ENCODE assay signal across 27 cellular contexts in genomic region chr13:40546047-40546446, GRCh38.
DNase-seq lines count a peak whose midpoint lies in the region; ATAC-seq, FAIRE-seq and TF ChIP-seq lines count a peak whose summit lies in the region.
"Had no signal": no experiment of that assay in that cellular context is flagged by ENCODE, and none has a peak within 500 bp of the region (broad histone marks: within the 10 kb centered on the region; RNA-seq: fewer than 3 reads in every experiment).

No MANE protein-coding gene starts in this region.

- intact Hi-C loops in HepG2 (cut with micrococcal nuclease; ENCODE audit: unreplicated experiment) (no loop called here), sciatic nerve (cut with DNase I) (no loop called here), left ventricle myocardium inferior (cut with micrococcal nuclease) (no loop called here)

- no peaks in the 10 kb centered on the region for H3K36me3 ChIP-seq in HepG2 (replicated peaks in 1 of 2; ENCODE audit: control insufficient read depth in 1 of 2, insufficient read depth in 2 of 2, low read length in 2 of 2)
- H3K36me3 ChIP-seq in left ventricle myocardium inferior, result no peaks in the 10 kb centered on the region
- H3K36me3 ChIP-seq: BE2C, HAP-1 had no signal

- no peak for TF ChIP-seq RAD21 in HepG2 (CRISPR knock-in tag; IDR thresholded peaks at IDR 0.05)

- peaks cover 14% of the 10 kb centered on the region for H3K4me1 Mint-ChIP-seq in T-helper 17 cell
- H3K4me1 Mint-ChIP-seq: CD14-positive monocyte had no signal

- no peak overlapping the region for H3K4me2 ChIP-seq in HepG2 (ENCODE audit: low read depth, low read length)

- H3K27ac Mint-ChIP-seq in T-helper 17 cell, result peak overlapping the region; percentile 67
- H3K27ac Mint-ChIP-seq: CD14-positive monocyte, HFFc6 had no signal

- TF ChIP-seq EP300 in HepG2 (IDR thresholded peaks at IDR 0.05; ENCODE audit: low read depth in 2 of 2, low read length in 2 of 2) (no peak), HepG2 (CRISPR knock-in tag; IDR thresholded peaks at IDR 0.05; ENCODE audit: borderline replicate concordance) (no peak)

- POLR2A ChIA-PET in HepG2 (lab: Yijun Ruan, JAX), result no interaction called here

- no peak overlapping the region for H3K9ac ChIP-seq in HepG2 (ENCODE audit: insufficient read depth, low read depth, low read length)
- H3K9ac ChIP-seq: GM23248 had no signal

- H3K4me3 ChIP-seq in HepG2 (replicated peaks in 1 of 3; ENCODE audit: insufficient read depth in 1 of 3, low read depth in 2 of 3, low read length in 3 of 3), result no peak overlapping the region
- H3K4me3 ChIP-seq in left ventricle myocardium inferior, result no peak overlapping the region
- H3K4me3 ChIP-seq: GM23248, HAP-1, K562 had no signal

- H3K4me1 ChIP-seq in HepG2 (ENCODE audit: insufficient read depth, low read length), result peaks cover 66% of the 10 kb centered on the region
- H3K4me1 ChIP-seq in left ventricle myocardium inferior, result peaks cover 19% of the 10 kb centered on the region
- H3K4me1 ChIP-seq: BE2C had no signal

- BruUV-seq in HepG2 (replicated peaks; lab: Mats Ljungman, UMichigan), result no TSS peak

- no peaks in the 10 kb centered on the region for H4K20me1 ChIP-seq in HepG2 (ENCODE audit: insufficient read depth, low read length)

- H3K27me3 ChIP-seq in HepG2 (ENCODE audit: control insufficient read depth in 1 of 2, insufficient read depth in 2 of 2, low read length in 2 of 2), result no peaks in the 10 kb centered on the region
- no peaks in the 10 kb centered on the region for H3K27me3 ChIP-seq in left ventricle myocardium inferior (ENCODE audit: low read depth)
- H3K27me3 ChIP-seq: BE2C had no signal

- H3K9me3 ChIP-seq in T-helper 17 cell (ENCODE audit: control insufficient read depth, low read length, poor library complexity, severe bottlenecking) (no peaks in the 10 kb centered on the region), HepG2 (ENCODE audit: low read length) (no peaks in the 10 kb centered on the region), left ventricle myocardium inferior (replicated peaks) (no peaks in the 10 kb centered on the region)
- H3K9me3 ChIP-seq: BE2C, HAP-1 had no signal

- no peak overlapping the region for H2AFZ ChIP-seq in HepG2 (ENCODE audit: low read length)
- H2AFZ ChIP-seq: GM23248 had no signal

- CTCF ChIA-PET in HepG2 (lab: Yijun Ruan, JAX; ENCODE audit: low intra/inter-chr PET ratio, low total read pairs), result no interaction called here

- H3K27me3 Mint-ChIP-seq in T-helper 17 cell, result no peaks in the 10 kb centered on the region

- WGBS in HepG2 (ENCODE audit: low lambda C conversion rate), result 94% methylated on average over 6 of the region's 7 CpGs

- H3K4me3 Mint-ChIP-seq in T-helper 17 cell, result no peak overlapping the region
- H3K4me3 Mint-ChIP-seq: CD14-positive monocyte, HFFc6 had no signal

- FAIRE-seq in HepG2 (lab: Jason Lieb, UNC), result no peak
- FAIRE-seq: D721Med, GM18507, K562 had no signal

- DNase-seq in ELF-1 (ENCODE audit: low read depth, low spot score) (peak; percentile 77), T-helper 17 cell (no peak), HepG2 (ENCODE audit: low spot score) (no peak), sciatic nerve (ENCODE audit: low spot score) (no peak), A172 (ENCODE audit: low spot score) (no peak), COLO668 (lab: John Stamatoyannopoulos, UW; ENCODE audit: unreplicated experiment) (no peak), left ventricle myocardium inferior (no peak)
- DNase-seq: ACHN; BE2C; GM23248; HFFc6; Kasumi-1; MV-4-11; NCI-H1105 treated with DMSO at 0.1 percent for 48 hours; NCI-H146; NCI-H1930; NCI-H446 treated with DMSO at 0.1 percent for 48 hours; NCI-H526; NCI-H82; NK-92 treated with Interleukin-12 subunit alpha and Interleukin-12 subunit beta, amount 100 ng/mL, for 24 hours; PC-3 had no signal

- TF ChIP-seq CTCF in HepG2 (CRISPR knock-in tag; IDR thresholded peaks at IDR 0.05), result no peak
- TF ChIP-seq CTCF in left ventricle myocardium inferior (IDR thresholded peaks at IDR 0.05; ENCODE audit: borderline replicate concordance), result no peak

- in situ Hi-C loops in HepG2 (cut with HindIII; ENCODE audit: extremely low pct_ligation_motif_present, low pct_unique_long_range_greater_than_20kb), result no loop called here

- ATAC-seq in T-helper 17 cell (no peak), HepG2 (peak; percentile 21), sciatic nerve (peak; percentile 33), GM21360 (IDR thresholded peaks at IDR 0.05; ENCODE audit: unreplicated experiment) (no peak)
- ATAC-seq: K562, PC-3 had no signal

- H3K27ac ChIP-seq in HepG2 (ENCODE audit: extremely low read length, insufficient read depth, low read length), result peak overlapping the region; percentile 9
- H3K27ac ChIP-seq in left ventricle myocardium inferior (replicated peaks), result no peak overlapping the region
- H3K27ac ChIP-seq: GM23248 had no signal

- TF ChIP-seq POLR2A in HepG2 (IDR thresholded peaks at IDR 0.05; ENCODE audit: insufficient read depth in 1 of 2, low read depth in 2 of 2, low read length in 2 of 2), result no peak

- H3K79me2 ChIP-seq in HepG2 (ENCODE audit: insufficient read depth, low read length), result peaks cover 3% of the 10 kb centered on the region

- no peaks in the 10 kb centered on the region for H3K36me3 Mint-ChIP-seq in T-helper 17 cell (ENCODE audit: low read depth)
- H3K36me3 Mint-ChIP-seq: CD14-positive monocyte had no signal

TF ChIP-seq in HepG2, 621 proteins besides CTCF, POLR2A, EP300 and RAD21:
- TF ChIP-seq RNF219 (CRISPR knock-in tag; IDR thresholded peaks at IDR 0.05) (no peak), ZNF687 (CRISPR knock-in tag; IDR thresholded peaks at IDR 0.05) (peak; percentile 30; the same call in 1 of the 2 replicates)

Comparison
In these comparisons a context has a peak if more than half of its experiments do, and no peak if none do; other contexts are left out.
1. ATAC-seq: peak in HepG2 (single experiment) and sciatic nerve (single experiment); none in T-helper 17 cell (single experiment) and GM21360 (single experiment).